In genomic region chr3:101938262-101938847, GRCh38 we compare ENCODE assay signal across 11 cellular contexts.
A peak's percentile ranks its signal among the peaks of the same experiment; 100 is the strongest.
DNase-seq lines count a peak whose midpoint lies in the region; ATAC-seq and TF ChIP-seq lines count a peak whose summit lies in the region.
"Had no signal": no experiment of that assay in that cellular context is flagged by ENCODE, and none has a peak within 500 bp of the region (broad histone marks: within the 10 kb centered on the region; RNA-seq: fewer than 3 reads in every experiment).

No MANE protein-coding gene starts in this region.

- no peaks in the 10 kb centered on the region for H3K27me3 Mint-ChIP-seq in naive thymus-derived CD8-positive, alpha-beta T cell
- H3K27me3 Mint-ChIP-seq in activated CD4-positive, alpha-beta memory T cell treated with anti-CD3 and anti-CD28 coated beads for 36 hours, result peaks cover 11% of the 10 kb centered on the region

- H3K27me3 ChIP-seq in OCI-LY1 (ENCODE audit: insufficient read depth, low read length), result no peaks in the 10 kb centered on the region
- no peaks in the 10 kb centered on the region; the same call in none of the 2 replicates for H3K27me3 ChIP-seq in HAP-1 (ENCODE audit: low read depth)
- H3K27me3 ChIP-seq in gastrocnemius medialis, result no peaks in the 10 kb centered on the region

- H2AFZ ChIP-seq in OCI-LY1 (ENCODE audit: low read length), result 0 out of 2 replicates have a peak overlapping the region, but pooled peaks have one; percentile 75

- H4K20me1 ChIP-seq in OCI-LY1 (ENCODE audit: insufficient read depth, low read length), result no peaks in the 10 kb centered on the region

- no peak overlapping the region for H3K27ac Mint-ChIP-seq in naive thymus-derived CD8-positive, alpha-beta T cell
- H3K27ac Mint-ChIP-seq in activated CD4-positive, alpha-beta memory T cell treated with anti-CD3 and anti-CD28 coated beads for 36 hours, result no peak overlapping the region
- H3K27ac Mint-ChIP-seq: H9; T-helper 1 cell treated with Interleukin-12 subunit alpha and Interleukin-12 subunit beta and Interleukin-4 antibody, amounts not matched to agents 30 μg/mL and 1 μg/mL, for 36 hours had no signal

- H3K9me3 ChIP-seq in OCI-LY1 (ENCODE audit: low read length), result no peaks in the 10 kb centered on the region
- no peaks in the 10 kb centered on the region for H3K9me3 ChIP-seq in HAP-1
- no peaks in the 10 kb centered on the region for H3K9me3 ChIP-seq in gastrocnemius medialis

- peaks cover 16 to 40% (median 33%) of the 10 kb centered on the region in 4 donors for H3K4me1 Mint-ChIP-seq in naive thymus-derived CD8-positive, alpha-beta T cell
- peaks cover 38% of the 10 kb centered on the region for H3K4me1 Mint-ChIP-seq in activated CD4-positive, alpha-beta memory T cell treated with anti-CD3 and anti-CD28 coated beads for 36 hours (ENCODE audit: low read depth)
- H3K4me1 Mint-ChIP-seq: H9 had no signal

- H3K4me1 ChIP-seq in OCI-LY1 (ENCODE audit: insufficient read depth, low read length, severe bottlenecking), result peaks cover 67% of the 10 kb centered on the region
- H3K4me1 ChIP-seq in HAP-1, result no peaks in the 10 kb centered on the region
- H3K4me1 ChIP-seq in gastrocnemius medialis, result peaks cover 0 to 6% of the 10 kb centered on the region in 2 donors

- intact Hi-C loops in activated CD4-positive, alpha-beta memory T cell treated with anti-CD3 and anti-CD28 coated beads for 36 hours (cut with micrococcal nuclease), result loop anchor here (5.0 kb wide), 7 partner anchors 94 to 421 kb away; partner anchors contain the start of genes CEP97 and RPL24
- intact Hi-C loops in gastrocnemius medialis (cut with DNase I; ENCODE audit: low total_unique reads), result no loop called here

- H3K79me2 ChIP-seq in OCI-LY1 (ENCODE audit: insufficient read depth, low read length), result no peaks in the 10 kb centered on the region

- peaks cover 0 to 6% (median 0%) of the 10 kb centered on the region in 9 donors for H3K9me3 Mint-ChIP-seq in naive thymus-derived CD8-positive, alpha-beta T cell
- no peaks in the 10 kb centered on the region for H3K9me3 Mint-ChIP-seq in activated CD4-positive, alpha-beta memory T cell treated with anti-CD3 and anti-CD28 coated beads for 36 hours
- H3K9me3 Mint-ChIP-seq: T-helper 1 cell treated with Interleukin-12 subunit alpha and Interleukin-12 subunit beta and Interleukin-4 antibody, amounts not matched to agents 30 μg/mL and 1 μg/mL, for 36 hours had no signal

- no peaks in the 10 kb centered on the region for H3K36me3 Mint-ChIP-seq in naive thymus-derived CD8-positive, alpha-beta T cell
- no peaks in the 10 kb centered on the region for H3K36me3 Mint-ChIP-seq in activated CD4-positive, alpha-beta memory T cell treated with anti-CD3 and anti-CD28 coated beads for 36 hours

- H3K36me3 ChIP-seq in OCI-LY1 (ENCODE audit: insufficient read depth, low read length) (no peaks in the 10 kb centered on the region), HAP-1 (replicated peaks) (no peaks in the 10 kb centered on the region), gastrocnemius medialis (no peaks in the 10 kb centered on the region)

- ATAC-seq in GM19025 (IDR thresholded peaks at IDR 0.05; ENCODE audit: low read depth, unreplicated experiment) (peak; percentile 29), HG02938 (IDR thresholded peaks at IDR 0.05; ENCODE audit: unreplicated experiment) (peak; percentile 44), gastrocnemius medialis (no peak)
- peak; percentile 33 to 50 for ATAC-seq in naive thymus-derived CD8-positive, alpha-beta T cell

- no peaks in the 10 kb centered on the region for H3F3A ChIP-seq in OCI-LY1 (ENCODE audit: insufficient read depth, low read length)

- POLR2A ChIA-PET in naive thymus-derived CD8-positive, alpha-beta T cell (lab: Charles Lee), result interaction anchor here (1.5 to 2.7 kb wide), 2 partner anchors 12 to 88 kb away, joined by 3 to 12 read pairs; partner anchors contain the start of gene NFKBIZ
- POLR2A ChIA-PET in activated CD4-positive, alpha-beta memory T cell treated with anti-CD3 and anti-CD28 coated beads for 36 hours (lab: Charles Lee), result no interaction called here

- CTCF ChIA-PET in activated CD4-positive, alpha-beta memory T cell treated with anti-CD3 and anti-CD28 coated beads for 36 hours (lab: Charles Lee), result interaction anchor here (0.7 to 0.9 kb wide), 2 partner anchors 26 to 286 kb away, joined by 3 to 4 read pairs; no protein-coding TSS in a partner anchor

- TF ChIP-seq CTCF in OCI-LY1 (IDR thresholded peaks at IDR 0.05; ENCODE audit: low read length) (no peak), gastrocnemius medialis (IDR thresholded peaks at IDR 0.05 in 4 of 5, conservative IDR thresholded peaks at IDR 0.05 in 1 of 5) (no peak)

- H3K27ac ChIP-seq in OCI-LY1 (ENCODE audit: low read depth, low read length, poor library complexity, severe bottlenecking) (peak overlapping the region; percentile 66), gastrocnemius medialis (no peak overlapping the region)

- no peaks in the 10 kb centered on the region for H3K9me2 ChIP-seq in OCI-LY1 (ENCODE audit: low read depth, low read length)

- peak overlapping the region; percentile 7; the same call in 1 of the 2 replicates for H3K9ac ChIP-seq in OCI-LY1 (ENCODE audit: low read length)

- no peak for TF ChIP-seq POLR2A in gastrocnemius medialis (IDR thresholded peaks at IDR 0.05)

- no peak overlapping the region for H3K4me3 Mint-ChIP-seq in naive thymus-derived CD8-positive, alpha-beta T cell
- no peak overlapping the region for H3K4me3 Mint-ChIP-seq in activated CD4-positive, alpha-beta memory T cell treated with anti-CD3 and anti-CD28 coated beads for 36 hours
- H3K4me3 Mint-ChIP-seq: H9; T-helper 1 cell treated with Interleukin-12 subunit alpha and Interleukin-12 subunit beta and Interleukin-4 antibody, amounts not matched to agents 30 μg/mL and 1 μg/mL, for 36 hours had no signal

- H3K4me2 ChIP-seq in OCI-LY1 (ENCODE audit: low read length), result peak overlapping the region; percentile 37

- in situ Hi-C loops in HAP-1 (cut with MboI; ENCODE audit: low sequenced_read_pairs) (no loop called here), gastrocnemius medialis (cut with MboI; ENCODE audit: low sequenced_read_pairs in 4 of 4) (no loop called here)

- H3K4me3 ChIP-seq in OCI-LY1 (ENCODE audit: low read depth, low read length, poor library complexity, severe bottlenecking) (peak overlapping the region; percentile 7), HAP-1 (no peak overlapping the region), gastrocnemius medialis (no peak overlapping the region)

- peak in 2 of 10 donors; percentile 33 to 43 for DNase-seq in naive thymus-derived CD8-positive, alpha-beta T cell
- DNase-seq in HAP-1 (ENCODE audit: low spot score in 2 of 2) (no peak), gastrocnemius medialis (no peak)
- DNase-seq in effector CD8-positive, alpha-beta T cell (lab: John Stamatoyannopoulos, UW), result no peak
- DNase-seq in activated CD4-positive, alpha-beta memory T cell treated with anti-CD3 and anti-CD28 coated beads for 36 hours, result no peak
- DNase-seq: H9, occipital lobe had no signal

Comparison
In these comparisons a context has a peak if more than half of its experiments do, and no peak if none do; other contexts are left out.
1. ATAC-seq: peak in GM19025 (single experiment), HG02938 (single experiment) and naive thymus-derived CD8-positive, alpha-beta T cell (2 of 2); none in gastrocnemius medialis (0 of 2).